9 cellular contexts compared by ENCODE assay signal in the genomic region with DNA sequence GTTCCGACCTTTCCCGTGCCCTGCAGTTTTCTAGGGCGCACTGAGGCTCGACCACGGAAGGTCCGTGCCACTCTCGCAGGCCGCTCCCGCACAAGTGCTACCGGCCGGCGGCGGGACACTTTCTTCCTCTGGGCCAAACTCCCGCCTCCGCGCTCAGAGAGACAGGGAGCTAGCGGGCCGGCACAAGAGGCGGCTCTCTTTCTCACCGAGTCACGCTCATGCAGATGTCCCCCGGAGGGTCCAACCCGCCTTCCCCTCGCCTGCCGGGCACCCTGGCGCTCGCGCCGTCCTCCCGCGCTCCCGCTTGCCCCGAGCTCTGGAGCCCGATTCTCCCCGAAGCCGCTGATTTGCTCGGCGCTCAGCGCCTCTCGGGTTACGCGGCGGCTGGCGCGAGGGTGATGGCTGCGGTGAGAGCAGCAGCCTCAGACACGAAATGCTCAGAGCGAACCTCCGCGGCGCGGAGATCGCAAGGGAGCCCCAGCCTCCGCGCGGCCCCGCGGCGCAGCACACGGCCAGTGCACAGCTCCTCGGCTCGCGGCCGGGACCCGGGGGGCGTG. TPM values are rescaled to one million over a fixed set of nuclear protein-coding genes. Genes with fewer than 3 reads are reported as not detected.
DNase-seq lines count a peak whose midpoint lies in the region.
"Had no signal": no experiment of that assay in that cellular context is flagged by ENCODE, and none has a peak within 500 bp of the region (broad histone marks: within the 10 kb centered on the region; RNA-seq: fewer than 3 reads in every experiment).

No MANE protein-coding gene starts in this region.

- H3K27me3 ChIP-seq in trophoblast cell (ENCODE audit: insufficient read depth, low read length), result peaks cover 15% of the 10 kb centered on the region

- H3K4me3 ChIP-seq in trophoblast cell (ENCODE audit: low read depth, low read length), result peak overlapping the region; percentile 68

- no peaks in the 10 kb centered on the region for H3K79me2 ChIP-seq in trophoblast cell (ENCODE audit: control insufficient read depth, insufficient read depth, low read length, poor library complexity)

- no peak overlapping the region for H4K8ac ChIP-seq in trophoblast cell (ENCODE audit: low read depth, low read length)

- intact Hi-C loops in cardiac septum (cut with DNase I), result no loop called here

- H2BK120ac ChIP-seq in trophoblast cell (ENCODE audit: insufficient read depth, low read length, poor library complexity), result no peak overlapping the region

- no peak overlapping the region for H3K23ac ChIP-seq in trophoblast cell (ENCODE audit: low read length)

- no peak overlapping the region for H3K14ac ChIP-seq in trophoblast cell (ENCODE audit: low read length)

- H4K91ac ChIP-seq in trophoblast cell (ENCODE audit: low read depth, low read length), result peak overlapping the region; percentile 30

- no CpG with 5 or more reads among the region's 66 CpGs for WGBS in trophoblast cell (ENCODE audit: extremely low coverage, insufficient coverage, insufficient read length)

- no peaks in the 10 kb centered on the region for H3K36me3 ChIP-seq in trophoblast cell (ENCODE audit: control insufficient read depth in 1 of 2, insufficient read depth in 2 of 2, low read length in 2 of 2)

- H2BK5ac ChIP-seq in trophoblast cell (ENCODE audit: low read depth, low read length, poor library complexity), result no peak overlapping the region

- H3K27ac ChIP-seq in trophoblast cell (ENCODE audit: low read depth, low read length), result no peak overlapping the region
- H3K27ac ChIP-seq: 22Rv1 had no signal

- H3K4ac ChIP-seq in trophoblast cell (ENCODE audit: low read depth, low read length), result no peak overlapping the region

- H2AK5ac ChIP-seq in trophoblast cell (ENCODE audit: low read length), result no peak overlapping the region

- peak overlapping the region; percentile 6 for H2AFZ ChIP-seq in trophoblast cell (ENCODE audit: insufficient read depth, low read length, poor library complexity)

- no peak overlapping the region for H2BK12ac ChIP-seq in trophoblast cell (ENCODE audit: low read length)

- DNase-seq in DMS 273 (lab: John Stamatoyannopoulos, UW; ENCODE audit: unreplicated experiment), result peak; percentile 86
- DNase-seq in DMS 273 treated with DMSO at 0.1 percent for 48 hours (lab: John Stamatoyannopoulos, UW), result no peak
- peak; percentile 69 for DNase-seq in M059J (ENCODE audit: low read depth)
- DNase-seq in activated naive CD4-positive, alpha-beta T cell treated with anti-CD3 and anti-CD28 coated beads, Interleukin-2, amount 50 U/mL, for 16 hours, result peak; percentile 37
- peak; percentile 71 for DNase-seq in cardiac septum (ENCODE audit: low spot score)
- DNase-seq in trophoblast cell, result peak in 1 of 2 donors; percentile 46
- DNase-seq in NCI-H226, result no peak
- DNase-seq in hippocampal formation (lab: John Stamatoyannopoulos, UW), result no peak

- peak overlapping the region; percentile 90 for H3K4me2 ChIP-seq in trophoblast cell (ENCODE audit: low read length)

- H3K4me1 ChIP-seq in trophoblast cell (ENCODE audit: control insufficient read depth in 1 of 2, insufficient read depth in 2 of 2, low read length in 2 of 2), result peaks cover under 1 to 7% of the 10 kb centered on the region in 2 experiments

- H3K9me3 ChIP-seq in trophoblast cell (ENCODE audit: insufficient read depth, low read depth, low read length), result peaks cover 4% of the 10 kb centered on the region

- no peak overlapping the region for H3K18ac ChIP-seq in trophoblast cell (ENCODE audit: low read length)

- H3K79me1 ChIP-seq in trophoblast cell (ENCODE audit: low read length), result no peaks in the 10 kb centered on the region

- no peak overlapping the region for H4K12ac ChIP-seq in trophoblast cell (ENCODE audit: low read depth, low read length)

- H3K9ac ChIP-seq in trophoblast cell (ENCODE audit: low read length), result no peak overlapping the region

RNA-seq across cellular contexts. Expression of a gene that starts 1.0 kb away (rescaled TPM):
- total RNA-seq in M059J (2014; rRNA removed; shearing (Covaris generic)), result not detected in 2 replicates
- total RNA-seq in cardiac septum, result 0.46 TPM
- polyA plus RNA-seq in trophoblast cell (2013), result 9.5 and 10.1 TPM in 2 replicates

Comparison
In these comparisons a context has a peak if more than half of its experiments do, and no peak if none do; other contexts are left out.
1. DNase-seq: peak in DMS 273 (single experiment), M059J (single experiment), activated naive CD4-positive, alpha-beta T cell treated with anti-CD3 and anti-CD28 coated beads, Interleukin-2, amount 50 U/mL, for 16 hours (single experiment) and cardiac septum (single experiment); none in DMS 273 treated with DMSO at 0.1 percent for 48 hours (single experiment), NCI-H226 (single experiment) and hippocampal formation (0 of 2).